9 cellular contexts compared by ENCODE assay signal in genomic region chr3:158313344-158313927, GRCh38.
A peak's percentile ranks its signal among the peaks of the same experiment; 100 is the strongest.
DNase-seq lines count a peak whose midpoint lies in the region; ATAC-seq, FAIRE-seq and TF ChIP-seq lines count a peak whose summit lies in the region.
"Had no signal": no experiment of that assay in that cellular context is flagged by ENCODE, and none has a peak within 500 bp of the region (broad histone marks: within the 10 kb centered on the region; RNA-seq: fewer than 3 reads in every experiment).

No MANE protein-coding gene starts in this region.

- no peaks in the 10 kb centered on the region for H3K27me3 ChIP-seq in A673 (replicated peaks; ENCODE audit: insufficient read depth, low read depth, low read length, poor library complexity)

- H3K36me3 ChIP-seq in A673 (ENCODE audit: insufficient read depth, low read length, poor library complexity, severe bottlenecking) = no peaks in the 10 kb centered on the region

- H3K36me3 Mint-ChIP-seq in activated T-cell treated with anti-CD3 and anti-CD28 coated beads, Interleukin-2, amount 50 U/mL, for 24 hours (ENCODE audit: low read depth) = peaks cover 7% of the 10 kb centered on the region

- CTCF ChIA-PET in A673 (lab: Charles Lee) = interaction anchor here (0.8 kb wide), 1 partner anchor 780 kb away, joined by 4 read pairs; no protein-coding TSS in a partner anchor

- DNase-seq in A673 (ENCODE audit: low spot score) (peak; percentile 64), GM12891 (ENCODE audit: insufficient read length, low spot score) (no peak), OCI-M1 (lab: John Stamatoyannopoulos, UW) (peak; percentile 55), fibroblast of the conjunctiva (ENCODE audit: low read depth) (peak; percentile 13), hypothalamus (lab: John Stamatoyannopoulos, UW) (no peak), amygdala (lab: John Stamatoyannopoulos, UW) (no peak)
- no peak for DNase-seq in activated T-cell treated with anti-CD3 and anti-CD28 coated beads, Interleukin-2, amount 50 U/mL, for 24 hours

- ATAC-seq in HG03520 (IDR thresholded peaks at IDR 0.05; ENCODE audit: unreplicated experiment) = peak; percentile 29

- POLR2A ChIA-PET in A673 (lab: Charles Lee; ENCODE audit: low non-redundant PET) = no interaction called here

- TF ChIP-seq CTCF in A673 (conservative IDR thresholded peaks at IDR 0.05; ENCODE audit: low read depth, low read length) = peak; percentile 71

- no peak overlapping the region for H3K4me3 Mint-ChIP-seq in activated T-cell treated with anti-CD3 and anti-CD28 coated beads, Interleukin-2, amount 50 U/mL, for 24 hours

- intact Hi-C loops in A673 (cut with micrococcal nuclease; ENCODE audit: unreplicated experiment) = loop anchor here (2.0 to 5.0 kb wide), 3 partner anchors 216 to 696 kb away; no protein-coding TSS in a partner anchor

- H3K4me1 ChIP-seq in A673 (ENCODE audit: insufficient read depth, low read length, poor library complexity, severe bottlenecking) = no peaks in the 10 kb centered on the region

- H3K27ac ChIP-seq in A673 (ENCODE audit: low read depth, low read length, poor library complexity, severe bottlenecking) = no peak overlapping the region

- BruUV-seq in A673 (replicated peaks; lab: Mats Ljungman, UMichigan) = no TSS peak

- no peaks in the 10 kb centered on the region for H3K27me3 Mint-ChIP-seq in activated T-cell treated with anti-CD3 and anti-CD28 coated beads, Interleukin-2, amount 50 U/mL, for 24 hours

- FAIRE-seq in GM12891 (lab: Jason Lieb, UNC) = peak; percentile 48
- FAIRE-seq: endometrium had no signal

- no peak overlapping the region for H3K27ac Mint-ChIP-seq in activated T-cell treated with anti-CD3 and anti-CD28 coated beads, Interleukin-2, amount 50 U/mL, for 24 hours

- no peak overlapping the region for H3K4me3 ChIP-seq in A673 (ENCODE audit: low read depth, low read length, poor library complexity, severe bottlenecking)

- H3K9me3 ChIP-seq in A673 (ENCODE audit: low read depth, low read length, poor library complexity, severe bottlenecking) = no peaks in the 10 kb centered on the region

- no peaks in the 10 kb centered on the region for H3K4me1 Mint-ChIP-seq in activated T-cell treated with anti-CD3 and anti-CD28 coated beads, Interleukin-2, amount 50 U/mL, for 24 hours (ENCODE audit: low read depth)

- TF ChIP-seq POLR2A in GM12891 (IDR thresholded peaks at IDR 0.05; ENCODE audit: low read depth, low read length) = no peak

- H3K9me3 Mint-ChIP-seq in activated T-cell treated with anti-CD3 and anti-CD28 coated beads, Interleukin-2, amount 50 U/mL, for 24 hours = no peaks in the 10 kb centered on the region

TF ChIP-seq in GM12891, 5 proteins besides CTCF, POLR2A, EP300 and RAD21:
- no peak for TF ChIP-seq POU2F2 (IDR thresholded peaks at IDR 0.05; ENCODE audit: low read depth, low read length)
- TF ChIP-seq TAF1 (IDR thresholded peaks at IDR 0.05; ENCODE audit: low read depth, low read length) = no peak
- TF ChIP-seq SPI1 (IDR thresholded peaks at IDR 0.05; ENCODE audit: low read depth, low read length) = no peak
- TF ChIP-seq POLR2AphosphoS5 (IDR thresholded peaks at IDR 0.05; ENCODE audit: low read depth, low read length) = no peak
- no peak for TF ChIP-seq PAX5 (IDR thresholded peaks at IDR 0.05; ENCODE audit: insufficient read depth, low read length, severe bottlenecking)

Comparison
In these comparisons a context has a peak if more than half of its experiments do, and no peak if none do; other contexts are left out.
1. DNase-seq: peak in A673 (single experiment), OCI-M1 (single experiment) and fibroblast of the conjunctiva (single experiment); none in GM12891 (single experiment), hypothalamus (0 of 51), amygdala (0 of 56) and activated T-cell treated with anti-CD3 and anti-CD28 coated beads, Interleukin-2, amount 50 U/mL, for 24 hours (single experiment).